ENCODE assay signal across 11 cellular contexts in the genomic region with DNA sequence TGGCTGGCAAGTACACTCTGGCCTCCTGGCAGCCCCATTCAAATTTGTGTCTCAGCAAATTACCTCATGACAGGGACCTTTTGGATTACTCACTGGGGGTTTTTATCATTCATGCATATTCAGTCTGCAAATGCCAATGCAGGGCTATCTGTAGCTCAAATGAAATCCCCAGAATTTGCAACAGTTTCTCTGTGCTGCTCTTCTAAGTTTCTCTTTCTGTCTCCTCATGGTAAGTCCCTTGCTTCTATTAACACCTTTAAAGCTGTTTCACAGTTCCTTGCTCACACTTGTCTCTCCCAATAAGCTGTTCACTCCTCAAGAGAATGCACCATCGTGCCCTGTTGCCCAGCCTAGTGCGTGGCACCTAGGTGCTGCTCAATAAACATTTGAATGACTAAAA. TPM values are rescaled to one million over a fixed set of nuclear protein-coding genes. Genes with fewer than 3 reads are reported as not detected.
DNase-seq lines count a peak whose midpoint lies in the region; ATAC-seq and TF ChIP-seq lines count a peak whose summit lies in the region.
"Had no signal": no experiment of that assay in that cellular context is flagged by ENCODE, and none has a peak within 500 bp of the region (broad histone marks: within the 10 kb centered on the region; RNA-seq: fewer than 3 reads in every experiment).

No MANE protein-coding gene starts in this region.

- no peak overlapping the region for H2AFZ ChIP-seq in neural progenitor cell (replicated peaks)

- ATAC-seq in GM18909 (IDR thresholded peaks at IDR 0.05; ENCODE audit: poor library complexity, unreplicated experiment) = peak; percentile 48
- ATAC-seq in HG02571 (IDR thresholded peaks at IDR 0.05; ENCODE audit: unreplicated experiment) = peak; percentile 58
- peak; percentile 56 for ATAC-seq in HG03432 (IDR thresholded peaks at IDR 0.05; ENCODE audit: unreplicated experiment)
- no peak for ATAC-seq in SK-N-SH treated with all-trans-retinoic acid at 6 μM for 48 hours
- ATAC-seq: right cardiac atrium had no signal

- H3K27me3 ChIP-seq in neural progenitor cell (peaks cover 40% of the 10 kb centered on the region), WERI-Rb-1 (ENCODE audit: insufficient read depth, low read depth, severe bottlenecking) (peaks cover 2% of the 10 kb centered on the region)

- peaks cover 15% of the 10 kb centered on the region for H3F3A ChIP-seq in neural progenitor cell (ENCODE audit: low read depth)

- peaks cover 6% of the 10 kb centered on the region for H3K4me1 ChIP-seq in neural progenitor cell

- DNase-seq in GM10248 (ENCODE audit: extremely low spot score) (peak; percentile 51), neural progenitor cell (ENCODE audit: low spot score) (no peak), NCI-H1092 treated with DMSO at 0.1 percent for 48 hours (lab: John Stamatoyannopoulos, UW) (no peak), WERI-Rb-1 (no peak)
- DNase-seq: activated CD8-positive, alpha-beta memory T cell treated with anti-CD3 and anti-CD28 coated beads, Interleukin-2, amount 50 U/mL, for 48 hours; IMR-90; right cardiac atrium had no signal

- H3K4me3 Mint-ChIP-seq in neural progenitor cell = no peak overlapping the region

- peaks cover 31% of the 10 kb centered on the region for H3K27me3 Mint-ChIP-seq in neural progenitor cell (ENCODE audit: insufficient read depth, low read depth)

- no peaks in the 10 kb centered on the region for H3K9me3 Mint-ChIP-seq in neural progenitor cell

- POLR2A ChIA-PET in GM10248 (lab: Yijun Ruan, JAX) = no interaction called here

- no peak overlapping the region for H3K27ac Mint-ChIP-seq in neural progenitor cell

- CTCF ChIA-PET in GM10248 (lab: Yijun Ruan, JAX) = interaction anchor here (0.8 to 2.7 kb wide), 10 partner anchors 8 to 569 kb away, joined by 3 to 15 read pairs (median 4); no protein-coding TSS in a partner anchor

- H4K20me1 ChIP-seq in neural progenitor cell (ENCODE audit: low read depth) = peaks cover 9% of the 10 kb centered on the region

- H3K4me3 ChIP-seq in neural progenitor cell (no peak overlapping the region), WERI-Rb-1 (ENCODE audit: low read depth, low read length) (no peak overlapping the region)

- no peak overlapping the region for H3K9ac ChIP-seq in neural progenitor cell

- TF ChIP-seq CTCF in GM10248 (IDR thresholded peaks at IDR 0.05; ENCODE audit: control extremely low read depth, extremely low read depth, low read depth, missing control alignments) = no peak
- no peak for TF ChIP-seq CTCF in neural progenitor cell (IDR thresholded peaks at IDR 0.05)
- no peak for TF ChIP-seq CTCF in WERI-Rb-1 (IDR thresholded peaks at IDR 0.05; ENCODE audit: low read depth, low read length)

- peaks cover 7% of the 10 kb centered on the region for H3K4me1 Mint-ChIP-seq in neural progenitor cell

- H3K27ac ChIP-seq in neural progenitor cell (no peak overlapping the region), WERI-Rb-1 (no peak overlapping the region)

- no peaks in the 10 kb centered on the region for H3K36me3 Mint-ChIP-seq in neural progenitor cell

- H3K36me3 ChIP-seq in neural progenitor cell (no peaks in the 10 kb centered on the region), WERI-Rb-1 (no peaks in the 10 kb centered on the region)

- no peaks in the 10 kb centered on the region for H3K9me3 ChIP-seq in neural progenitor cell (ENCODE audit: low read depth)
- H3K9me3 ChIP-seq in WERI-Rb-1 (ENCODE audit: severe bottlenecking) = no peaks in the 10 kb centered on the region

- H3K79me2 ChIP-seq in neural progenitor cell (ENCODE audit: low read depth) = no peaks in the 10 kb centered on the region

- no peak overlapping the region for H3K4me2 ChIP-seq in neural progenitor cell

TF ChIP-seq in SK-N-SH treated with all-trans-retinoic acid at 6 μM for 48 hours, 23 proteins besides CTCF, POLR2A, EP300 and RAD21:
- TF ChIP-seq ZNF8 (CRISPR knock-in tag; IDR thresholded peaks at IDR 0.05) (no peak), ZNF70 (CRISPR knock-in tag; IDR thresholded peaks at IDR 0.05) (no peak), CREB5 (CRISPR knock-in tag; IDR thresholded peaks at IDR 0.05; ENCODE audit: low read depth) (no peak), RARB (CRISPR knock-in tag; IDR thresholded peaks at IDR 0.05) (no peak), PPARA (CRISPR knock-in tag; IDR thresholded peaks at IDR 0.05; ENCODE audit: borderline replicate concordance) (no peak), POU6F1 (CRISPR knock-in tag; IDR thresholded peaks at IDR 0.05; ENCODE audit: borderline replicate concordance, low read depth) (no peak), CSDC2 (CRISPR knock-in tag; IDR thresholded peaks at IDR 0.05) (no peak), ZC3H10 (CRISPR knock-in tag; IDR thresholded peaks at IDR 0.05) (no peak), ZNF565 (CRISPR knock-in tag; conservative IDR thresholded peaks at IDR 0.05; ENCODE audit: low read depth) (no peak), OSR1 (CRISPR knock-in tag; IDR thresholded peaks at IDR 0.05) (no peak), TOX (CRISPR knock-in tag; IDR thresholded peaks at IDR 0.05; ENCODE audit: borderline replicate concordance) (no peak), ISL1 (CRISPR knock-in tag; IDR thresholded peaks at IDR 0.05) (no peak), ESRRG (CRISPR knock-in tag; IDR thresholded peaks at IDR 0.05) (no peak), BACH2 (CRISPR knock-in tag; IDR thresholded peaks at IDR 0.05; ENCODE audit: borderline replicate concordance) (no peak), TCF4 (CRISPR knock-in tag; IDR thresholded peaks at IDR 0.05; ENCODE audit: borderline replicate concordance) (no peak), ZFP30 (CRISPR knock-in tag; IDR thresholded peaks at IDR 0.05) (no peak)
- TF ChIP-seq, protein P1, sequence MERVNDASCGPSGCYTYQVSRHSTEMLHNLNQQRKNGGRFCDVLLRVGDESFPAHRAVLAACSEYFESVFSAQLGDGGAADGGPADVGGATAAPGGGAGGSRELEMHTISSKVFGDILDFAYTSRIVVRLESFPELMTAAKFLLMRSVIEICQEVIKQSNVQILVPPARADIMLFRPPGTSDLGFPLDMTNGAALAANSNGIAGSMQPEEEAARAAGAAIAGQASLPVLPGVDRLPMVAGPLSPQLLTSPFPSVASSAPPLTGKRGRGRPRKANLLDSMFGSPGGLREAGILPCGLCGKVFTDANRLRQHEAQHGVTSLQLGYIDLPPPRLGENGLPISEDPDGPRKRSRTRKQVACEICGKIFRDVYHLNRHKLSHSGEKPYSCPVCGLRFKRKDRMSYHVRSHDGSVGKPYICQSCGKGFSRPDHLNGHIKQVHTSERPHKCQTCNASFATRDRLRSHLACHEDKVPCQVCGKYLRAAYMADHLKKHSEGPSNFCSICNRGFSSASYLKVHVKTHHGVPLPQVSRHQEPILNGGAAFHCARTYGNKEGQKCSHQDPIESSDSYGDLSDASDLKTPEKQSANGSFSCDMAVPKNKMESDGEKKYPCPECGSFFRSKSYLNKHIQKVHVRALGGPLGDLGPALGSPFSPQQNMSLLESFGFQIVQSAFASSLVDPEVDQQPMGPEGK (CRISPR knock-in tag; IDR thresholded peaks at IDR 0.05; ENCODE audit: borderline replicate concordance) = no peak

RNA-seq across cellular contexts. Expression of gene FAM78B, which starts 3.3 kb away (rescaled TPM):
- 0.43 TPM in 1 of 2 replicates, not detected in the other for total RNA-seq in neural progenitor cell (ENCODE audit: low replicate concordance)
